8 cellular contexts compared by ENCODE assay signal in genomic region chr1:224615861-224616760, GRCh38. TPM values are rescaled to one million over a fixed set of nuclear protein-coding genes. Genes with fewer than 3 reads are reported as not detected.
DNase-seq lines count a peak whose midpoint lies in the region; ATAC-seq and TF ChIP-seq lines count a peak whose summit lies in the region.

CNIH3 (plus strand) TSS chr1:224616317; CDS start chr1:224617175, 858 bp downstream.

- H2AFZ ChIP-seq in PC-9, result peak within 1 kb of the TSS; percentile 94

- H3F3A ChIP-seq in PC-9 (ENCODE audit: insufficient read depth, low read depth), result peaks cover 8% of the 10 kb centered on the region; the same call in 1 of the 2 replicates

- H3K27ac Mint-ChIP-seq in stimulated activated effector memory CD8-positive, alpha-beta T cell treated with anti-CD3 and anti-CD28 coated beads, Interleukin-12 subunit alpha, Interleukin-12 subunit beta, amount 100 ng/mL, for 72 hours, result no peak within 1 kb of the TSS

- BruUV-seq in PC-9 (replicated peaks; lab: Mats Ljungman, UMichigan), result TSS peak; percentile 33

- no peak for TF ChIP-seq CTCF in BE2C (IDR thresholded peaks at IDR 0.05; ENCODE audit: low read depth, low read length)
- TF ChIP-seq CTCF in PC-9 (conservative IDR thresholded peaks at IDR 0.05), result no peak
- TF ChIP-seq CTCF in astrocyte of the cerebellum (IDR thresholded peaks at IDR 0.05; ENCODE audit: low read depth, low read length, missing control alignments), result no peak

- in situ Hi-C loops in astrocyte of the cerebellum (cut with HindIII; ENCODE audit: low sequenced_read_pairs), result no loop called here

- peaks cover 48% of the 10 kb centered on the region for H3K79me2 ChIP-seq in PC-9 (ENCODE audit: low read depth)

- H3K9me2 ChIP-seq in PC-9 (ENCODE audit: insufficient read depth), result no peaks in the 10 kb centered on the region

- POLR2A ChIA-PET in PC-9 (lab: Charles Lee; ENCODE audit: unreplicated experiment), result interaction anchor here (0.6 kb wide), 1 partner anchor 235 kb away, joined by 3 read pairs; no protein-coding TSS in a partner anchor

- H3K4me3 ChIP-seq in BE2C (ENCODE audit: low read depth, low read length), result peak within 1 kb of the TSS; percentile 34
- H3K4me3 ChIP-seq in PC-9, result peak within 1 kb of the TSS; percentile 87
- H3K4me3 ChIP-seq in astrocyte of the cerebellum (ENCODE audit: low read depth, low read length), result peak within 1 kb of the TSS; percentile 71

- H3K4me1 ChIP-seq in BE2C (no peaks in the 10 kb centered on the region), PC-9 (replicated peaks; ENCODE audit: insufficient read depth) (peaks cover 34% of the 10 kb centered on the region)

- peak; percentile 55 for DNase-seq in BE2C
- peak; percentile 75 to 83 for DNase-seq in PC-9
- DNase-seq in astrocyte of the cerebellum (ENCODE audit: low read depth), result peak; percentile 68
- peak; percentile 90 for DNase-seq in islet precursor cell
- peak in 1 of 2 donors; percentile 64 for DNase-seq in stimulated activated effector memory CD8-positive, alpha-beta T cell treated with anti-CD3 and anti-CD28 coated beads, Interleukin-12 subunit alpha, Interleukin-12 subunit beta, amount 100 ng/mL, for 72 hours (ENCODE audit: low spot score in 2 of 2)

- H3K4me1 Mint-ChIP-seq in stimulated activated effector memory CD8-positive, alpha-beta T cell treated with anti-CD3 and anti-CD28 coated beads, Interleukin-12 subunit alpha, Interleukin-12 subunit beta, amount 100 ng/mL, for 72 hours, result peaks cover 39% of the 10 kb centered on the region

- peaks cover 44% of the 10 kb centered on the region for H3K27me3 ChIP-seq in BE2C
- no peaks in the 10 kb centered on the region for H3K27me3 ChIP-seq in PC-9 (ENCODE audit: insufficient read depth, low read depth)

- CTCF ChIA-PET in PC-9 (lab: Charles Lee), result interaction anchor here (0.7 to 0.9 kb wide), 3 partner anchors 24 to 767 kb away, joined by 3 read pairs; no protein-coding TSS in a partner anchor

- no peaks in the 10 kb centered on the region for H3K36me3 Mint-ChIP-seq in stimulated activated effector memory CD8-positive, alpha-beta T cell treated with anti-CD3 and anti-CD28 coated beads, Interleukin-12 subunit alpha, Interleukin-12 subunit beta, amount 100 ng/mL, for 72 hours

- peak within 1 kb of the TSS; percentile 74 for H3K4me3 Mint-ChIP-seq in stimulated activated effector memory CD8-positive, alpha-beta T cell treated with anti-CD3 and anti-CD28 coated beads, Interleukin-12 subunit alpha, Interleukin-12 subunit beta, amount 100 ng/mL, for 72 hours

- intact Hi-C loops in PC-9 (cut with micrococcal nuclease; ENCODE audit: unreplicated experiment), result loop anchor here (2.0 to 5.0 kb wide), 2 partner anchors 21 to 36 kb away; no protein-coding TSS in a partner anchor

- peak within 1 kb of the TSS; percentile 93 for H3K4me2 ChIP-seq in PC-9

- H3K9me3 ChIP-seq in BE2C (no peaks in the 10 kb centered on the region), PC-9 (ENCODE audit: insufficient read depth, low read depth) (no peaks in the 10 kb centered on the region)

- H4K20me1 ChIP-seq in PC-9 (ENCODE audit: insufficient read depth), result peaks cover 16% of the 10 kb centered on the region

- ATAC-seq in HG03175 (IDR thresholded peaks at IDR 0.05; ENCODE audit: unreplicated experiment) (peak; percentile 40), HG03280 (IDR thresholded peaks at IDR 0.05; ENCODE audit: unreplicated experiment) (no peak), HG02973 (IDR thresholded peaks at IDR 0.05; ENCODE audit: unreplicated experiment) (no peak)
- peak; percentile 64 for ATAC-seq in stimulated activated effector memory CD8-positive, alpha-beta T cell treated with anti-CD3 and anti-CD28 coated beads, Interleukin-12 subunit alpha, Interleukin-12 subunit beta, amount 100 ng/mL, for 72 hours

- no peaks in the 10 kb centered on the region for H3K9me3 Mint-ChIP-seq in stimulated activated effector memory CD8-positive, alpha-beta T cell treated with anti-CD3 and anti-CD28 coated beads, Interleukin-12 subunit alpha, Interleukin-12 subunit beta, amount 100 ng/mL, for 72 hours

- H3K27ac ChIP-seq in PC-9, result peak within 1 kb of the TSS; percentile 23; the same call in 1 of the 2 replicates

- H3K36me3 ChIP-seq in BE2C (no peaks in the 10 kb centered on the region), PC-9 (ENCODE audit: low read depth) (no peaks in the 10 kb centered on the region)

RNA-seq across cellular contexts. Expression of gene CNIH3, which starts in this region (rescaled TPM):
- 10.1 TPM for polyA plus RNA-seq in BE2C (2012; ENCODE audit: insufficient read depth, insufficient read length, low read depth)
- 7.4 and 8.4 TPM in 2 replicates for total RNA-seq in PC-9 (2021)

Comparison
In these comparisons a context has a peak if more than half of its experiments do, and no peak if none do; other contexts are left out.
1. H3K4me3 ChIP-seq: peak in every context shown above with its lines; median percentile 87 in PC-9; 71 in astrocyte of the cerebellum; 34 in BE2C.
2. ATAC-seq: peak in HG03175 (single experiment) and stimulated activated effector memory CD8-positive, alpha-beta T cell treated with anti-CD3 and anti-CD28 coated beads, Interleukin-12 subunit alpha, Interleukin-12 subunit beta, amount 100 ng/mL, for 72 hours (single experiment); none in HG03280 (single experiment) and HG02973 (single experiment).